In the genomic region with DNA sequence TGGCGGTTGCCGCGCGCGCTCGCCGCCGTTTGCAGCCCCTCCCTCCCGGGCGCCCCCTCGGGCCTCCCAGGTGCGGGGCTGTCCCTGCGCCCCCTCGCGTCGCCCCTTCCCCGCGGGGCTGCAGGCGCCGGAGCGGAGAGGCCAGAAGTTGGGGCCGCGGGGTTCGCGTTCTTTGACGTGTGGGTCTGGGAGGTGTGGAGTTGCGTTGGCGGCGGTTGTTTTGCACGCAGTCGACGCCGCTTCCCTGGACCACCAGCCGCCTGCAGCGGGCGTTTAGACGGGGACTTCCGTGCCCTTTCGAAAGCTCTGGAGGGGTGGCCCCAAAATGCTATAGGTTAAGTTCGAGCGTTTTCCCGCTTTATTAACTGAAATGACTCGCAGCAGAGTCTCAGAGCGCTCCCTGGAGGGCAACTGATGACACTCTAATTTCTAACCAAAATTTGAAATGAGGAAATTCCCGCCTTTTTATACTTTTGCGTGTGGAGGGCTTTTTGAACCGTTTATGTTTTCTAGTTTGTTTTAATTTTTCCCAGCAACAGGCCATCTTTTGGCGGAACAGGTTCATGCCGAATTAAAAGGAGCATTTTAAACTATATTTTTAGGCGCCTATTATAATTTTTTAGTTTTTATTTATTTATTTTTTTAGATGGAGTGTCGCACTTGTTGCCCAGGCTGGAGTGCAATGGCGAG, we compare ENCODE assay signal across 1 cellular context.
TF ChIP-seq lines count a peak whose summit lies in the region.

No MANE protein-coding gene starts in this region.

TF ChIP-seq in WTC11, 78 proteins besides CTCF, POLR2A, EP300 and RAD21 (continued from another document and continues in another):
- TF ChIP-seq CDX4 (CRISPR knock-in tag; IDR thresholded peaks at IDR 0.05; ENCODE audit: borderline replicate concordance) (no peak), ZBTB21 (CRISPR knock-in tag; IDR thresholded peaks at IDR 0.05; ENCODE audit: borderline replicate concordance) (no peak), ZNF263 (CRISPR knock-in tag; IDR thresholded peaks at IDR 0.05; ENCODE audit: low read depth) (no peak), FOXK1 (CRISPR knock-in tag; IDR thresholded peaks at IDR 0.05) (0 out of 2 replicates have a peak, but pooled peaks have one; percentile 19), SP1 (CRISPR knock-in tag; conservative IDR thresholded peaks at IDR 0.05) (no peak), ZNF396 (CRISPR knock-in tag; IDR thresholded peaks at IDR 0.05; ENCODE audit: borderline replicate concordance) (no peak), NR1H2 (CRISPR knock-in tag; IDR thresholded peaks at IDR 0.05) (no peak), GABPB1 (CRISPR knock-in tag; IDR thresholded peaks at IDR 0.05) (no peak; the same call in 1 of the 2 replicates), NFYB (CRISPR knock-in tag; conservative IDR thresholded peaks at IDR 0.05; ENCODE audit: low read depth) (no peak), ERG (CRISPR knock-in tag; IDR thresholded peaks at IDR 0.05) (no peak), ZNF232 (CRISPR knock-in tag; IDR thresholded peaks at IDR 0.05) (0 out of 2 replicates have a peak, but pooled peaks have one; percentile 37), STAT6 (CRISPR knock-in tag; conservative IDR thresholded peaks at IDR 0.05; ENCODE audit: low read depth) (no peak), AR (CRISPR knock-in tag; IDR thresholded peaks at IDR 0.05) (no peak), TP53 (CRISPR knock-in tag; IDR thresholded peaks at IDR 0.05) (no peak), FOXP1 (CRISPR knock-in tag; IDR thresholded peaks at IDR 0.05; ENCODE audit: borderline replicate concordance) (0 out of 2 replicates have a peak, but pooled peaks have one; percentile 36), AFF4 (CRISPR knock-in tag; IDR thresholded peaks at IDR 0.05; ENCODE audit: borderline replicate concordance) (no peak), ZNF281 (CRISPR knock-in tag; IDR thresholded peaks at IDR 0.05) (no peak), USF2 (CRISPR knock-in tag; IDR thresholded peaks at IDR 0.05) (no peak), ZNF219 (CRISPR knock-in tag; IDR thresholded peaks at IDR 0.05; ENCODE audit: borderline replicate concordance) (no peak), JUN (CRISPR knock-in tag; IDR thresholded peaks at IDR 0.05) (no peak; the same call in 1 of the 2 replicates)
- TF ChIP-seq, protein P1, sequence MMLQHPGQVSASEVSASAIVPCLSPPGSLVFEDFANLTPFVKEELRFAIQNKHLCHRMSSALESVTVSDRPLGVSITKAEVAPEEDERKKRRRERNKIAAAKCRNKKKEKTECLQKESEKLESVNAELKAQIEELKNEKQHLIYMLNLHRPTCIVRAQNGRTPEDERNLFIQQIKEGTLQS (CRISPR knock-in tag; conservative IDR thresholded peaks at IDR 0.05): no peak
- TF ChIP-seq, protein P2, sequence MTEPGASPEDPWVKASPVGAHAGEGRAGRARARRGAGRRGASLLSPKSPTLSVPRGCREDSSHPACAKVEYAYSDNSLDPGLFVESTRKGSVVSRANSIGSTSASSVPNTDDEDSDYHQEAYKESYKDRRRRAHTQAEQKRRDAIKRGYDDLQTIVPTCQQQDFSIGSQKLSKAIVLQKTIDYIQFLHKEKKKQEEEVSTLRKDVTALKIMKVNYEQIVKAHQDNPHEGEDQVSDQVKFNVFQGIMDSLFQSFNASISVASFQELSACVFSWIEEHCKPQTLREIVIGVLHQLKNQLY (CRISPR knock-in tag; IDR thresholded peaks at IDR 0.05): no peak
- TF ChIP-seq, protein P3, sequence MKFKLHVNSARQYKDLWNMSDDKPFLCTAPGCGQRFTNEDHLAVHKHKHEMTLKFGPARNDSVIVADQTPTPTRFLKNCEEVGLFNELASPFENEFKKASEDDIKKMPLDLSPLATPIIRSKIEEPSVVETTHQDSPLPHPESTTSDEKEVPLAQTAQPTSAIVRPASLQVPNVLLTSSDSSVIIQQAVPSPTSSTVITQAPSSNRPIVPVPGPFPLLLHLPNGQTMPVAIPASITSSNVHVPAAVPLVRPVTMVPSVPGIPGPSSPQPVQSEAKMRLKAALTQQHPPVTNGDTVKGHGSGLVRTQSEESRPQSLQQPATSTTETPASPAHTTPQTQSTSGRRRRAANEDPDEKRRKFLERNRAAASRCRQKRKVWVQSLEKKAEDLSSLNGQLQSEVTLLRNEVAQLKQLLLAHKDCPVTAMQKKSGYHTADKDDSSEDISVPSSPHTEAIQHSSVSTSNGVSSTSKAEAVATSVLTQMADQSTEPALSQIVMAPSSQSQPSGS (CRISPR knock-in tag; IDR thresholded peaks at IDR 0.05; ENCODE audit: borderline replicate concordance, low read depth): no peak
- TF ChIP-seq, protein P4, sequence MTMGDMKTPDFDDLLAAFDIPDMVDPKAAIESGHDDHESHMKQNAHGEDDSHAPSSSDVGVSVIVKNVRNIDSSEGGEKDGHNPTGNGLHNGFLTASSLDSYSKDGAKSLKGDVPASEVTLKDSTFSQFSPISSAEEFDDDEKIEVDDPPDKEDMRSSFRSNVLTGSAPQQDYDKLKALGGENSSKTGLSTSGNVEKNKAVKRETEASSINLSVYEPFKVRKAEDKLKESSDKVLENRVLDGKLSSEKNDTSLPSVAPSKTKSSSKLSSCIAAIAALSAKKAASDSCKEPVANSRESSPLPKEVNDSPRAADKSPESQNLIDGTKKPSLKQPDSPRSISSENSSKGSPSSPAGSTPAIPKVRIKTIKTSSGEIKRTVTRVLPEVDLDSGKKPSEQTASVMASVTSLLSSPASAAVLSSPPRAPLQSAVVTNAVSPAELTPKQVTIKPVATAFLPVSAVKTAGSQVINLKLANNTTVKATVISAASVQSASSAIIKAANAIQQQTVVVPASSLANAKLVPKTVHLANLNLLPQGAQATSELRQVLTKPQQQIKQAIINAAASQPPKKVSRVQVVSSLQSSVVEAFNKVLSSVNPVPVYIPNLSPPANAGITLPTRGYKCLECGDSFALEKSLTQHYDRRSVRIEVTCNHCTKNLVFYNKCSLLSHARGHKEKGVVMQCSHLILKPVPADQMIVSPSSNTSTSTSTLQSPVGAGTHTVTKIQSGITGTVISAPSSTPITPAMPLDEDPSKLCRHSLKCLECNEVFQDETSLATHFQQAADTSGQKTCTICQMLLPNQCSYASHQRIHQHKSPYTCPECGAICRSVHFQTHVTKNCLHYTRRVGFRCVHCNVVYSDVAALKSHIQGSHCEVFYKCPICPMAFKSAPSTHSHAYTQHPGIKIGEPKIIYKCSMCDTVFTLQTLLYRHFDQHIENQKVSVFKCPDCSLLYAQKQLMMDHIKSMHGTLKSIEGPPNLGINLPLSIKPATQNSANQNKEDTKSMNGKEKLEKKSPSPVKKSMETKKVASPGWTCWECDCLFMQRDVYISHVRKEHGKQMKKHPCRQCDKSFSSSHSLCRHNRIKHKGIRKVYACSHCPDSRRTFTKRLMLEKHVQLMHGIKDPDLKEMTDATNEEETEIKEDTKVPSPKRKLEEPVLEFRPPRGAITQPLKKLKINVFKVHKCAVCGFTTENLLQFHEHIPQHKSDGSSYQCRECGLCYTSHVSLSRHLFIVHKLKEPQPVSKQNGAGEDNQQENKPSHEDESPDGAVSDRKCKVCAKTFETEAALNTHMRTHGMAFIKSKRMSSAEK (CRISPR knock-in tag; IDR thresholded peaks at IDR 0.05; ENCODE audit: borderline replicate concordance): no peak
